19 cellular contexts compared by ENCODE assay signal in the genomic region with DNA sequence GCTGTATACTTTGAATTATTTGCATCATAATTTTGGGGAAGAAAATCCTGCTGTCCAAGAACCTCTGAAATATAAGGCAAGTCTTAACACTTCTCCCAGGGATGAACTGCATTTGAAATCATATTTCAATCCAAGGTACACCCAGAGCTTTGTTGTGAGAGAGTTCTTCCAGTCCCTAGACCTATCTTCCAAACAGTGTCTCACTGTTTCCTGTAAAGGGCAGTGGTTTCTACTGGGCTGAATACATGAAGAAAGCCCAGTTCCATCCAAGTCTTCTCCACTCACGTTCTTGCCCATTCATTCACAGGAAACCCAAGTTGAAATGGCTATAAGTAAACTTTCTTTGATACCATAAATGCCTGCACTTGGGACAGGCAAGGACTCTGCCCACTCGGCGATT.
DNase-seq lines count a peak whose midpoint lies in the region; ATAC-seq and TF ChIP-seq lines count a peak whose summit lies in the region.
"Had no signal": no experiment of that assay in that cellular context is flagged by ENCODE, and none has a peak within 500 bp of the region (broad histone marks: within the 10 kb centered on the region; RNA-seq: fewer than 3 reads in every experiment).

No MANE protein-coding gene starts in this region.

- H3K4me1 ChIP-seq in ACC112 (ENCODE audit: control insufficient read depth, insufficient read depth, low read length, unreplicated experiment), result peaks cover 26% of the 10 kb centered on the region
- H3K4me1 ChIP-seq: parathyroid adenoma had no signal

- H3K4me3 ChIP-seq in ACC112 (ENCODE audit: low read depth, low read length), result no peak overlapping the region
- H3K4me3 ChIP-seq in coronary artery, result no peak overlapping the region

- peak overlapping the region; percentile 43 for H3K27ac Mint-ChIP-seq in chondrocyte (ENCODE audit: unreplicated experiment)
- no peak overlapping the region for H3K27ac Mint-ChIP-seq in activated CD4-positive, alpha-beta T cell treated with anti-CD3 and anti-CD28 coated beads for 36 hours

- H3K27ac ChIP-seq in ACC112 (ENCODE audit: low read depth, low read length) (peak overlapping the region; percentile 17; the same call in 1 of the 2 replicates), coronary artery (no peak overlapping the region)
- H3K27ac ChIP-seq: parathyroid adenoma had no signal

- no peaks in the 10 kb centered on the region for H3K79me2 ChIP-seq in ACC112 (ENCODE audit: control insufficient read depth, insufficient read depth, low read length, unreplicated experiment)
- H3K79me2 ChIP-seq: parathyroid adenoma had no signal

- no peak overlapping the region for H2AFZ ChIP-seq in ACC112 (ENCODE audit: low read length, unreplicated experiment)
- H2AFZ ChIP-seq: parathyroid adenoma had no signal

- intact Hi-C loops in activated CD4-positive, alpha-beta T cell treated with anti-CD3 and anti-CD28 coated beads for 36 hours (cut with DNase I, micrococcal nuclease), result no loop called here

- no peaks in the 10 kb centered on the region for H3K27me3 Mint-ChIP-seq in chondrocyte (ENCODE audit: low read depth)
- H3K27me3 Mint-ChIP-seq in activated CD4-positive, alpha-beta T cell treated with anti-CD3 and anti-CD28 coated beads for 36 hours, result peaks cover 2% of the 10 kb centered on the region

- CTCF ChIA-PET in activated CD4-positive, alpha-beta T cell treated with anti-CD3 and anti-CD28 coated beads for 36 hours (lab: Charles Lee), result interaction anchor here (0.9 kb wide), 1 partner anchor 15 kb away, joined by 3 read pairs; no protein-coding TSS in a partner anchor

- no peaks in the 10 kb centered on the region for H3K36me3 ChIP-seq in ACC112 (ENCODE audit: insufficient read depth, low read length)

- H3K27me3 ChIP-seq in ACC112 (ENCODE audit: insufficient read depth, low read length), result peaks cover 8% of the 10 kb centered on the region

- DNase-seq in chondrocyte (ENCODE audit: low spot score) (no peak), 8988T (no peak), coronary artery (ENCODE audit: low spot score) (no peak)
- DNase-seq in activated CD4-positive, alpha-beta T cell treated with anti-CD3 and anti-CD28 coated beads for 36 hours, result no peak
- DNase-seq: activated CD4-positive, alpha-beta T cell treated with anti-CD3 and anti-CD28 coated beads, Interleukin-2, amount 50 U/mL, for 4 hours; activated T-cell treated with anti-CD3 and anti-CD28 coated beads, Interleukin-2, amount 50 U/mL, for 1 hour; Calu3; cerebellar nuclear complex; foreskin melanocyte; NCI-H1105; NCI-H2171; SIG-M5; small intestine; stimulated activated naive CD4-positive, alpha-beta T cell had no signal

- no peaks in the 10 kb centered on the region for H3K9me3 Mint-ChIP-seq in chondrocyte (ENCODE audit: low read depth)
- no peaks in the 10 kb centered on the region for H3K9me3 Mint-ChIP-seq in activated CD4-positive, alpha-beta T cell treated with anti-CD3 and anti-CD28 coated beads for 36 hours (ENCODE audit: low read depth)

- ATAC-seq in GM19043 (IDR thresholded peaks at IDR 0.05; ENCODE audit: low read depth, unreplicated experiment), result peak; percentile 1
- ATAC-seq in HG03460 (IDR thresholded peaks at IDR 0.05; ENCODE audit: unreplicated experiment), result peak; percentile 3
- no peak for ATAC-seq in GM19324 (IDR thresholded peaks at IDR 0.05; ENCODE audit: low FRiP score, unreplicated experiment)
- ATAC-seq in activated CD4-positive, alpha-beta T cell treated with anti-CD3 and anti-CD28 coated beads for 36 hours, result no peak

- POLR2A ChIA-PET in activated CD4-positive, alpha-beta T cell treated with anti-CD3 and anti-CD28 coated beads for 36 hours (lab: Charles Lee), result no interaction called here

- no peak overlapping the region for H3K4me3 Mint-ChIP-seq in chondrocyte (ENCODE audit: unreplicated experiment)
- H3K4me3 Mint-ChIP-seq in activated CD4-positive, alpha-beta T cell treated with anti-CD3 and anti-CD28 coated beads for 36 hours, result no peak overlapping the region

- no peak for TF ChIP-seq CTCF in chondrocyte (IDR thresholded peaks at IDR 0.05)
- no peak for TF ChIP-seq CTCF in coronary artery (IDR thresholded peaks at IDR 0.05)

- H3K36me3 Mint-ChIP-seq in chondrocyte (ENCODE audit: low read depth), result no peaks in the 10 kb centered on the region
- no peaks in the 10 kb centered on the region for H3K36me3 Mint-ChIP-seq in activated CD4-positive, alpha-beta T cell treated with anti-CD3 and anti-CD28 coated beads for 36 hours (ENCODE audit: low read depth)

- H3K4me1 Mint-ChIP-seq in chondrocyte (ENCODE audit: low read depth), result peaks cover 49% of the 10 kb centered on the region
- peaks cover 19% of the 10 kb centered on the region for H3K4me1 Mint-ChIP-seq in activated CD4-positive, alpha-beta T cell treated with anti-CD3 and anti-CD28 coated beads for 36 hours

Comparison
In these comparisons a context has a peak if more than half of its experiments do, and no peak if none do; other contexts are left out.
1. ATAC-seq: peak in GM19043 (single experiment) and HG03460 (single experiment); none in GM19324 (single experiment) and activated CD4-positive, alpha-beta T cell treated with anti-CD3 and anti-CD28 coated beads for 36 hours (single experiment).